In the genomic region with DNA sequence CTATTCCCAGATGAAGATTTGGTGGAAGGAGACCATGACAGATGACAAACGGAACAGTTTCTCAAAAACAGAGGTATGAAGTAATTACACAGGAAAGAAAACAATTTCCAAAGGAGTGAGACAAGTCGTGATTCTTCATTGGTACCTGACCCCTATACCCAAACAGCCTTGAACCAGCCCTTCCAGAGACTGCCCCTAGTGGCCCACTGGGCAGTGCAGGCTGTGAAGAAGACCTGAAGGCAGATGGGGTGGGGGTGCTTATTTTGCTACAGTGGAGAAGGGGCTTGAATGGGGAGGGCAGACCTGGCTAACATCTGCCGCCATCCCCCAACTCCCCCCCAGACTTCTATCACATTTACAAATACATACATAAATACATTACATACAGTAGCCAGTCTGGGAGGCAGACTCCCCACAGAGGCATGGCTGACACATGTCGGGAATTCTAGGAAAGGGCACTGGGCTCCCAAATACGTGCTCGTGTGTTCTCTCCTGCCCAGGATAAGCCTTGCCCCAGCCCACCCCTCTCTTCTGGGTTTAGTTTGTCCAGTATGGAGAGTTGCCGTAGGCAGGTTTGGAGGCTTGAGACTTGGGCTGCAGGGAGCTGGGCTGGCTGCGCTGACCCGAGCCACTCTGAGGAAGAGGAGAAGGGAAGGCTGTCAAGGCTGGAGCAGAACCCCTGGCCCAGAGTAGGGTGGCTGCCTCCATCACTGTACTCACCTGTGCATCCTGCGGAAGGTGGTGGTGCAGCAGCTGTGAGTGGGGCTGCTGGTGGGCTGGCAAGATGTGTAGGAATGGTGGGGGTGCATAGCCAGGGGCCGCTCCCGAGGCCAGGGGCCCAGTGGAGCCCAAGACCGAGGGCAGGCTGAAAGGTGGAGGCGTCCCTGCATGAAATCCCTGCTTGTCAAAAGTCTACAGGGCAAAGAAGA, we compare ENCODE assay signal across 8 cellular contexts.
DNase-seq lines count a peak whose midpoint lies in the region; ATAC-seq lines count a peak whose summit lies in the region.

No MANE protein-coding gene starts in this region.

- H3K36me3 Mint-ChIP-seq in activated naive CD4-positive, alpha-beta T cell treated with anti-CD3 and anti-CD28 coated beads for 36 hours (ENCODE audit: low read depth) = peaks cover 18% of the 10 kb centered on the region

- ATAC-seq in left colon = peak; percentile 40
- ATAC-seq in GM19351 (IDR thresholded peaks at IDR 0.05; ENCODE audit: unreplicated experiment) = no peak
- ATAC-seq in HG03432 (IDR thresholded peaks at IDR 0.05; ENCODE audit: unreplicated experiment) = no peak

- in situ Hi-C loops in KBM-7 (cut with MboI; ENCODE audit: low pct_unique_long_range_greater_than_20kb, low sequenced_read_pairs) = no loop called here

- CTCF ChIA-PET in activated naive CD4-positive, alpha-beta T cell treated with anti-CD3 and anti-CD28 coated beads for 36 hours (lab: Charles Lee) = interaction anchor here (1.6 to 5.3 kb wide), 4 partner anchors 8 to 152 kb away, joined by 4 to 21 read pairs (median 9); no protein-coding TSS in a partner anchor

- no peaks in the 10 kb centered on the region for H3K9me3 Mint-ChIP-seq in activated naive CD4-positive, alpha-beta T cell treated with anti-CD3 and anti-CD28 coated beads for 36 hours

- H3K4me1 Mint-ChIP-seq in activated naive CD4-positive, alpha-beta T cell treated with anti-CD3 and anti-CD28 coated beads for 36 hours (ENCODE audit: low read depth) = no peaks in the 10 kb centered on the region

- intact Hi-C loops in activated naive CD4-positive, alpha-beta T cell treated with anti-CD3 and anti-CD28 coated beads for 36 hours (cut with micrococcal nuclease) = loop anchor here (1.0 kb wide), 1 partner anchor 109 kb away; no protein-coding TSS in a partner anchor
- intact Hi-C loops in left colon (cut with DNase I, micrococcal nuclease) = loop anchor here in 1 of 2 donors (10.0 kb wide), 1 partner anchor 153 kb away; no protein-coding TSS in a partner anchor

- DNase-seq in NCI-H2171 treated with DMSO at 0.1 percent for 48 hours (lab: John Stamatoyannopoulos, UW) = peak; percentile 23
- DNase-seq in NCI-H2171 (lab: John Stamatoyannopoulos, UW) = no peak
- peak; percentile 39 for DNase-seq in KBM-7
- DNase-seq in activated naive CD4-positive, alpha-beta T cell treated with anti-CD3 and anti-CD28 coated beads for 36 hours = peak; percentile 48
- peak in 1 of 2 donors; percentile 16 for DNase-seq in left colon
- no peak for DNase-seq in GM19238 (ENCODE audit: insufficient read length, low spot score)

- peak overlapping the region; percentile 6 for H3K27ac Mint-ChIP-seq in activated naive CD4-positive, alpha-beta T cell treated with anti-CD3 and anti-CD28 coated beads for 36 hours

- H3K4me3 Mint-ChIP-seq in activated naive CD4-positive, alpha-beta T cell treated with anti-CD3 and anti-CD28 coated beads for 36 hours = no peak overlapping the region

- H3K27me3 Mint-ChIP-seq in activated naive CD4-positive, alpha-beta T cell treated with anti-CD3 and anti-CD28 coated beads for 36 hours (ENCODE audit: low read depth) = no peaks in the 10 kb centered on the region

Comparison
In these comparisons a context has a peak if more than half of its experiments do, and no peak if none do; other contexts are left out.
1. DNase-seq: peak in NCI-H2171 treated with DMSO at 0.1 percent for 48 hours (single experiment), KBM-7 (single experiment) and activated naive CD4-positive, alpha-beta T cell treated with anti-CD3 and anti-CD28 coated beads for 36 hours (single experiment); none in NCI-H2171 (single experiment) and GM19238 (single experiment).